Comparison of ENCODE assay signal across 17 cellular contexts in genomic region chr6:168181776-168182765, GRCh38.
DNase-seq lines count a peak whose midpoint lies in the region; ATAC-seq and TF ChIP-seq lines count a peak whose summit lies in the region.
"Had no signal": no experiment of that assay in that cellular context is flagged by ENCODE, and none has a peak within 500 bp of the region (broad histone marks: within the 10 kb centered on the region; RNA-seq: fewer than 3 reads in every experiment).

No MANE protein-coding gene starts in this region.

- no peak overlapping the region for H2BK12ac ChIP-seq in H9 (ENCODE audit: insufficient read length, low read depth, low read length)

- H4K91ac ChIP-seq in H9 (ENCODE audit: insufficient read length, low read depth, low read length) = peak overlapping the region; percentile 57

- peaks cover 5 to 12% (median 6%) of the 10 kb centered on the region in 3 experiments for H3K36me3 Mint-ChIP-seq in H9 (ENCODE audit: insufficient read depth in 1 of 3, low read depth in 3 of 3)
- H3K36me3 Mint-ChIP-seq in osteocyte (ENCODE audit: unreplicated experiment) = no peaks in the 10 kb centered on the region
- H3K36me3 Mint-ChIP-seq in effector memory CD8-positive, alpha-beta T cell (ENCODE audit: insufficient read depth) = no peaks in the 10 kb centered on the region
- H3K36me3 Mint-ChIP-seq: CD4-positive, alpha-beta memory T cell had no signal

- H2BK5ac ChIP-seq in H9 (ENCODE audit: insufficient read length, low read length) = no peak overlapping the region

- H3K23ac ChIP-seq in H9 (ENCODE audit: insufficient read length, low read depth, low read length) = no peak overlapping the region

- H4K8ac ChIP-seq in H9 (replicated peaks; ENCODE audit: insufficient read length, low read depth, low read length) = no peak overlapping the region

- H3K18ac ChIP-seq in H9 (ENCODE audit: insufficient read length, low read depth, low read length) = no peak overlapping the region

- no peak overlapping the region for H3K56ac ChIP-seq in H9 (ENCODE audit: insufficient read length, low read depth, low read length)

- H3K4me2 ChIP-seq in BLaER1 treated with 17β-estradiol and CSF1 and Interleukin-3, amounts not matched to agents 10 nM and 100 nM = peak overlapping the region; percentile 78 to 96 (median 87)
- H3K4me2 ChIP-seq in H9 (ENCODE audit: insufficient read depth, insufficient read length, low read length) = no peak overlapping the region
- H3K4me2 ChIP-seq: PC-9 had no signal

- no peak for TF ChIP-seq CTCF in H9 (conservative IDR thresholded peaks at IDR 0.05)
- TF ChIP-seq CTCF in osteocyte (IDR thresholded peaks at IDR 0.05) = no peak

- no CpG with 5 or more reads among the region's 24 CpGs for WGBS in H9 (ENCODE audit: extremely low coverage, insufficient read length, low lambda C conversion rate)

- H3K4ac ChIP-seq in H9 (ENCODE audit: low read depth, low read length) = no peak overlapping the region

- H3K4me3 Mint-ChIP-seq in H9 (no peak overlapping the region), osteocyte (ENCODE audit: unreplicated experiment) (no peak overlapping the region)
- H3K4me3 Mint-ChIP-seq in effector memory CD8-positive, alpha-beta T cell = no peak overlapping the region
- H3K4me3 Mint-ChIP-seq: CD4-positive, alpha-beta memory T cell had no signal

- H3K23me2 ChIP-seq in H9 (ENCODE audit: insufficient read length, low read depth, low read length, poor library complexity, severe bottlenecking) = no peaks in the 10 kb centered on the region

- peaks cover 46 to 78% (median 71%) of the 10 kb centered on the region in 10 experiments for H3K4me1 ChIP-seq in BLaER1 treated with 17β-estradiol and CSF1 and Interleukin-3, amounts not matched to agents 10 nM and 100 nM
- peaks cover 2% of the 10 kb centered on the region; the same call in 1 of the 2 replicates for H3K4me1 ChIP-seq in H9 (ENCODE audit: insufficient read depth, low read length)
- H3K4me1 ChIP-seq: SJSA1 had no signal

- H3K79me1 ChIP-seq in H9 (ENCODE audit: insufficient read depth, low read depth, low read length, poor library complexity, severe bottlenecking) = no peaks in the 10 kb centered on the region

- H4K5ac ChIP-seq in H9 (ENCODE audit: insufficient read length, low read depth, low read length) = no peak overlapping the region

- no peak for ATAC-seq in effector memory CD8-positive, alpha-beta T cell (replicated peaks)

- DNase-seq in H9 (peak; percentile 20), left kidney (ENCODE audit: low read depth, low spot score) (peak; percentile 49), osteocyte (ENCODE audit: extremely low spot score, unreplicated experiment) (peak; percentile 62), superior temporal gyrus (ENCODE audit: extremely low spot score) (no peak), cortex of kidney (lab: John Stamatoyannopoulos, UW) (no peak)
- DNase-seq in effector memory CD8-positive, alpha-beta T cell = no peak
- DNase-seq: Calu3; CD4-positive, alpha-beta memory T cell; DMS53; HCEC 1CT; NCI-H1417 treated with DMSO at 0.1 percent for 48 hours; NCI-H2029 treated with DMSO at 0.1 percent for 48 hours; NCI-H2171 treated with DMSO at 0.1 percent for 48 hours; NCI-H82; PC-9 had no signal

- H3K79me2 ChIP-seq in H9 (ENCODE audit: insufficient read depth, low read length) = no peaks in the 10 kb centered on the region

- no peaks in the 10 kb centered on the region for H4K20me1 ChIP-seq in BLaER1 treated with 17β-estradiol and CSF1 and Interleukin-3, amounts not matched to agents 10 nM and 100 nM
- H4K20me1 ChIP-seq in H9 (ENCODE audit: control insufficient read depth, insufficient read depth, insufficient read length) = no peaks in the 10 kb centered on the region

- peak overlapping the region in 2 of 3 experiments; percentile 40 to 94; a peak in 3 of 7 replicates for H3K27ac Mint-ChIP-seq in H9
- no peak overlapping the region for H3K27ac Mint-ChIP-seq in osteocyte (ENCODE audit: unreplicated experiment)
- H3K27ac Mint-ChIP-seq in effector memory CD8-positive, alpha-beta T cell = no peak overlapping the region

- no peak overlapping the region for H2BK120ac ChIP-seq in H9 (ENCODE audit: low read depth, low read length, poor library complexity, severe bottlenecking)

- H3K9me3 ChIP-seq in BLaER1 treated with 17β-estradiol and CSF1 and Interleukin-3, amounts not matched to agents 10 nM and 100 nM (replicated peaks in 1 of 11) = peaks cover 8 to 22% (median 12%) of the 10 kb centered on the region in 11 experiments; a peak in 20 of 22 replicates
- no peaks in the 10 kb centered on the region for H3K9me3 ChIP-seq in H9 (ENCODE audit: control insufficient read depth, low read depth, low read length)
- H3K9me3 ChIP-seq: SJSA1 had no signal

- peaks cover 47 to 52% of the 10 kb centered on the region in 2 experiments for H3K4me1 Mint-ChIP-seq in H9
- no peaks in the 10 kb centered on the region for H3K4me1 Mint-ChIP-seq in osteocyte (ENCODE audit: unreplicated experiment)
- H3K4me1 Mint-ChIP-seq in effector memory CD8-positive, alpha-beta T cell (ENCODE audit: low read depth in 2 of 2) = no peaks in the 10 kb centered on the region
- H3K4me1 Mint-ChIP-seq: CD4-positive, alpha-beta memory T cell had no signal

- no peak overlapping the region for H2AK5ac ChIP-seq in H9 (ENCODE audit: insufficient read length, low read length)

- no peak overlapping the region; a peak in 1 of 20 replicates for H3K4me3 ChIP-seq in BLaER1 treated with 17β-estradiol and CSF1 and Interleukin-3, amounts not matched to agents 10 nM and 100 nM
- H3K4me3 ChIP-seq: PC-9, SJSA1 had no signal

- H3T11ph ChIP-seq in H9 (ENCODE audit: low read length) = no peak overlapping the region

- peak overlapping the region; percentile 71; the same call in 1 of the 2 replicates for H2BK15ac ChIP-seq in H9 (ENCODE audit: low read depth, low read length)

- H3K9ac ChIP-seq in BLaER1 treated with 17β-estradiol and CSF1 and Interleukin-3, amounts not matched to agents 10 nM and 100 nM = peak overlapping the region in 5 of 11 experiments; percentile 42 to 80 (median 75); a peak in 9 of 22 replicates
- H3K9ac ChIP-seq in H9 (ENCODE audit: extremely low read depth, insufficient read length, low read length) = no peak overlapping the region

- peaks cover 0 to 16% (median 0%) of the 10 kb centered on the region in 11 experiments; a peak in 2 of 22 replicates for H3K36me3 ChIP-seq in BLaER1 treated with 17β-estradiol and CSF1 and Interleukin-3, amounts not matched to agents 10 nM and 100 nM
- H3K36me3 ChIP-seq: SJSA1 had no signal

- no peak overlapping the region for H2BK20ac ChIP-seq in H9 (ENCODE audit: low read depth, low read length, poor library complexity, severe bottlenecking)

- H3K27me3 ChIP-seq in BLaER1 treated with 17β-estradiol and CSF1 and Interleukin-3, amounts not matched to agents 10 nM and 100 nM = peaks cover 0 to 45% (median 0%) of the 10 kb centered on the region in 11 experiments; a peak in 7 of 22 replicates
- H3K27me3 ChIP-seq in H9 (ENCODE audit: insufficient read depth, low read length) = no peaks in the 10 kb centered on the region
- H3K27me3 ChIP-seq: SJSA1 had no signal

- no peak overlapping the region for H2AFZ ChIP-seq in H9 (ENCODE audit: low read length)
- H2AFZ ChIP-seq: PC-9 had no signal

- peak overlapping the region in 9 of 11 experiments; percentile 48 to 75 (median 65); a peak in 14 of 22 replicates for H3K27ac ChIP-seq in BLaER1 treated with 17β-estradiol and CSF1 and Interleukin-3, amounts not matched to agents 10 nM and 100 nM
- no peak overlapping the region for H3K27ac ChIP-seq in H9 (ENCODE audit: insufficient read length, low read depth, low read length)
- H3K27ac ChIP-seq: PC-9, SJSA1 had no signal

- H3K14ac ChIP-seq in H9 (ENCODE audit: insufficient read depth, low read length) = peak overlapping the region; percentile 85; the same call in 1 of the 2 replicates

- peaks cover 18% of the 10 kb centered on the region for H3K27me3 Mint-ChIP-seq in H9 (ENCODE audit: low read depth)
- H3K27me3 Mint-ChIP-seq in osteocyte (ENCODE audit: unreplicated experiment) = peaks cover 3% of the 10 kb centered on the region
- H3K27me3 Mint-ChIP-seq in effector memory CD8-positive, alpha-beta T cell = peaks cover 19 to 27% of the 10 kb centered on the region in 2 donors

- H3K9me3 Mint-ChIP-seq in H9 = peaks cover 11 to 13% of the 10 kb centered on the region in 2 experiments
- no peaks in the 10 kb centered on the region for H3K9me3 Mint-ChIP-seq in osteocyte (ENCODE audit: unreplicated experiment)
- H3K9me3 Mint-ChIP-seq in effector memory CD8-positive, alpha-beta T cell = no peaks in the 10 kb centered on the region

Comparison
In these comparisons a context has a peak if more than half of its experiments do, and no peak if none do; other contexts are left out.
1. DNase-seq: peak in H9 (single experiment), left kidney (single experiment) and osteocyte (single experiment); none in superior temporal gyrus (single experiment), effector memory CD8-positive, alpha-beta T cell (0 of 3) and cortex of kidney (single experiment).
2. H3K27ac Mint-ChIP-seq: peak in H9 (2 of 3); none in osteocyte (single experiment) and effector memory CD8-positive, alpha-beta T cell (0 of 2).